26 cellular contexts compared by ENCODE assay signal in the genomic region with DNA sequence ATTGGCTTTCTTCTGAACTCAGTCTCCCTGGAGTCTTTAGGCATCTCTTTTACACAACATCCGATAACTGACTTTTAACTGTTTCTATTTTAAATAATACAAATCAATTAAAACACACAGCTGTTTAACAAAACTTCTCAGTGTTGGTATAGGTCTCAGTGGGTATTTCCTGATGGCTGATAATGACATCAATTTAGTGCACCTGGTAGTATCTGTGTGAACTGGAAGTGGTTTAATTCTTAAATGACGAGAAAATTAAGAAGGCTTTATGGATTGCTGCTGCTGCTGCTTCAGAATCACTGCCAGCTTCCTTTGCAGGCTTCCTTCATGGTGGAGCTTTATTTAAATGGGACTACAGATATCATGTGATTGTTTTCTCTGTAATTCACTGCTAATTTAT.
"Had no signal": no experiment of that assay in that cellular context is flagged by ENCODE, and none has a peak within 500 bp of the region (broad histone marks: within the 10 kb centered on the region; RNA-seq: fewer than 3 reads in every experiment).

No MANE protein-coding gene starts in this region.

- H3K27me3 ChIP-seq: colonic mucosa, esophagus muscularis mucosa, heart right ventricle, left lung, right atrium auricular region, sigmoid colon, stomach, thyroid gland had no signal

- H3K36me3 ChIP-seq: colonic mucosa, left lung, prostate gland, right atrium auricular region, thyroid gland had no signal

- ATAC-seq: heart right ventricle; left cardiac atrium; left lung; mucosa of descending colon; natural killer cell treated with Interleukin-12 subunit alpha and Interleukin-12 subunit beta and Interleukin-15 and Interleukin-18, amount 100 ng/mL, for 72 hours; stimulated activated effector memory CD8-positive, alpha-beta T cell treated with anti-CD3 and anti-CD28 coated beads, Interleukin-12 subunit alpha, Interleukin-12 subunit beta, amount 100 ng/mL, for 72 hours had no signal

- H3K4me3 Mint-ChIP-seq: dendritic cell treated with granulocyte-macrophage colony-stimulating factor and Interleukin-4, amounts not matched to agents 40 ng/mL and 50 ng/mL, for 4 days; mesothelial cell of epicardium; naive B cell; natural killer cell treated with Interleukin-12 subunit alpha and Interleukin-12 subunit beta and Interleukin-15 and Interleukin-18, amount 100 ng/mL, for 72 hours; stimulated activated effector memory CD8-positive, alpha-beta T cell treated with anti-CD3 and anti-CD28 coated beads, Interleukin-12 subunit alpha, Interleukin-12 subunit beta, amount 100 ng/mL, for 72 hours; type B pancreatic cell had no signal

- H3K4me1 Mint-ChIP-seq: naive B cell; stimulated activated effector memory CD8-positive, alpha-beta T cell treated with anti-CD3 and anti-CD28 coated beads, Interleukin-12 subunit alpha, Interleukin-12 subunit beta, amount 100 ng/mL, for 72 hours had no signal

- H3K4me1 ChIP-seq: colonic mucosa, left lung, prostate gland, right atrium auricular region, stomach, thyroid gland had no signal

- H3K27me3 Mint-ChIP-seq: dendritic cell treated with granulocyte-macrophage colony-stimulating factor and Interleukin-4, amounts not matched to agents 40 ng/mL and 50 ng/mL, for 4 days; naive B cell; natural killer cell treated with Interleukin-12 subunit alpha and Interleukin-12 subunit beta and Interleukin-15 and Interleukin-18, amount 100 ng/mL, for 72 hours; type B pancreatic cell had no signal

- H3K27ac ChIP-seq: colonic mucosa, esophagus muscularis mucosa, heart right ventricle, left lung, prostate gland, right atrium auricular region, sigmoid colon, stomach, thyroid gland had no signal

- DNase-seq: colonic mucosa; effector memory CD4-positive, alpha-beta T cell; foreskin melanocyte; glutamatergic neuron; heart right ventricle; hippocampal formation; left cardiac atrium; left lung; mesenchymal stem cell; mucosa of descending colon; naive B cell; nucleus accumbens; sigmoid colon; stimulated activated CD4-positive, alpha-beta T cell treated with anti-CD3 and anti-CD28 coated beads, Interleukin-2, amount 100 ng/mL, for 24 hours; stimulated activated CD4-positive, alpha-beta T cell treated with anti-CD3 and anti-CD28 coated beads, Interleukin-4, amount 100 ng/mL, for 24 hours; stimulated activated naive CD4-positive, alpha-beta T cell treated with Interleukin-2 at 50 U/mL for 16 hours; stomach; thyroid gland had no signal

- H3K36me3 Mint-ChIP-seq: natural killer cell treated with Interleukin-12 subunit alpha and Interleukin-12 subunit beta and Interleukin-15 and Interleukin-18, amount 100 ng/mL, for 72 hours; stimulated activated effector memory CD8-positive, alpha-beta T cell treated with anti-CD3 and anti-CD28 coated beads, Interleukin-12 subunit alpha, Interleukin-12 subunit beta, amount 100 ng/mL, for 72 hours had no signal

- H3K27ac Mint-ChIP-seq: dendritic cell treated with granulocyte-macrophage colony-stimulating factor and Interleukin-4, amounts not matched to agents 40 ng/mL and 50 ng/mL, for 4 days; mesothelial cell of epicardium; natural killer cell treated with Interleukin-12 subunit alpha and Interleukin-12 subunit beta and Interleukin-15 and Interleukin-18, amount 100 ng/mL, for 72 hours; stimulated activated effector memory CD8-positive, alpha-beta T cell treated with anti-CD3 and anti-CD28 coated beads, Interleukin-12 subunit alpha, Interleukin-12 subunit beta, amount 100 ng/mL, for 72 hours; type B pancreatic cell had no signal

- H3K9me3 Mint-ChIP-seq: dendritic cell treated with granulocyte-macrophage colony-stimulating factor and Interleukin-4, amounts not matched to agents 40 ng/mL and 50 ng/mL, for 4 days; naive B cell; natural killer cell treated with Interleukin-12 subunit alpha and Interleukin-12 subunit beta and Interleukin-15 and Interleukin-18, amount 100 ng/mL, for 72 hours; stimulated activated effector memory CD8-positive, alpha-beta T cell treated with anti-CD3 and anti-CD28 coated beads, Interleukin-12 subunit alpha, Interleukin-12 subunit beta, amount 100 ng/mL, for 72 hours; type B pancreatic cell had no signal

- H3K4me3 ChIP-seq: colonic mucosa, esophagus muscularis mucosa, heart right ventricle, left lung, mucosa of descending colon, prostate gland, right atrium auricular region, sigmoid colon, stomach, thyroid gland had no signal

- H3K9me3 ChIP-seq: colonic mucosa, esophagus muscularis mucosa, heart right ventricle, left lung, mucosa of descending colon, prostate gland, right atrium auricular region, sigmoid colon, stomach, thyroid gland had no signal
